In the genomic region with DNA sequence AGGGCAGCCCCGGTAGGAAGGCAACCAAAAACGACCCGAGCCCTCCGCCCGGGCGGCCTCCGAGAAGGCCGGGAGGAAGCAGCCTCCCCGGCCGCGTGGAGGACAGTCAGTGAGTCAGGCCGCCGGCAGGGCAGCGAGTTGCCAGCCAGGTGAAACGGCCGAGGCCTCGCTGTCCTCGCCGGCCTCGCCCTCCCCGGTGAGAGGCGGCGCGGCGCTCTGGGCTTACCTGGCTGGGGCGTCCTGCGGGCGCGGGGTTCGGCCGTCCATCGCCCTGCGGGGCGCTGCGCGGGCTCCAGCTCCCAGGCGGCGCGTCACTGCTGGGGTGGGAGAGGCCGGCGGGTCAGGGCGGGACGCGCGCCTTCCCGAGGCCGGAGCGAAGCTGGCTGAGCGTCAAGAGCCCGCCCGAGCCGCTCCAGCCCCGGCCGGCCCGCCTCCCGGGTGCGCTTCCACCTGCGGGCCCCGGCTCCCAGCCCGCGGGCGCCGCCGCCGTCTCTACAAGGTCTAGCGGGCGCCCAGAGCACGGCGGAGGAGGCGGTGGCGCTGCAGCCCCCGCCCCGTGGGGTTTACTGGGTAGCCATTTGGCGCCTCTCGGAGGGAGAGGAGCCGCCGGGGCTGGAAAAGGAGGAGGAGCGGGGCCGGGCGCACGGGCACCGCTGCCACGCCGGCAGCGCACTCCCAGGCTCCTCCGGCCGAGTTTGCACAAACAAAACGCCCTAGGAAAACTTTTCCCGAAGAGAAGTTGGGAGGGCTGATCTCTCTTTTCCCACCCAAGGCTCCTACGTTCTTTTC, we compare ENCODE assay signal across 8 cellular contexts. TPM values are rescaled to one million over a fixed set of nuclear protein-coding genes. Genes with fewer than 3 reads are reported as not detected.
DNase-seq lines count a peak whose midpoint lies in the region; ATAC-seq and TF ChIP-seq lines count a peak whose summit lies in the region.

No MANE protein-coding gene starts in this region.

- H2AFZ ChIP-seq in Karpas-422 (ENCODE audit: low read length) (peak overlapping the region; percentile 78; the same call in 1 of the 2 replicates), SU-DHL-6 (ENCODE audit: low read depth, low read length, severe bottlenecking) (peak overlapping the region; percentile 64)

- no peaks in the 10 kb centered on the region for H3K36me3 Mint-ChIP-seq in stimulated activated effector memory CD8-positive, alpha-beta T cell treated with anti-CD3 and anti-CD28 coated beads, Interleukin-12 subunit alpha, Interleukin-12 subunit beta, amount 100 ng/mL, for 72 hours

- H3K27ac Mint-ChIP-seq in stimulated activated effector memory CD8-positive, alpha-beta T cell treated with anti-CD3 and anti-CD28 coated beads, Interleukin-12 subunit alpha, Interleukin-12 subunit beta, amount 100 ng/mL, for 72 hours = no peak overlapping the region

- ATAC-seq in left lung = peak; percentile 67
- ATAC-seq in stimulated activated effector memory CD8-positive, alpha-beta T cell treated with anti-CD3 and anti-CD28 coated beads, Interleukin-12 subunit alpha, Interleukin-12 subunit beta, amount 100 ng/mL, for 72 hours = peak; percentile 76

- peaks cover 6% of the 10 kb centered on the region for H3K27me3 ChIP-seq in Karpas-422 (ENCODE audit: low read length)
- H3K27me3 ChIP-seq in SU-DHL-6 (ENCODE audit: low read length) = no peaks in the 10 kb centered on the region
- H3K27me3 ChIP-seq in left lung = peaks cover 0 to 16% of the 10 kb centered on the region in 2 donors

- intact Hi-C loops in left lung (cut with DNase I) = no loop called here

- H3K9me3 ChIP-seq in Karpas-422 (ENCODE audit: low read length) (no peaks in the 10 kb centered on the region), SU-DHL-6 (ENCODE audit: insufficient read depth, low read length) (no peaks in the 10 kb centered on the region), left lung (no peaks in the 10 kb centered on the region)

- TF ChIP-seq CTCF in SU-DHL-6 (IDR thresholded peaks at IDR 0.05; ENCODE audit: insufficient read depth, low read length, poor library complexity, severe bottlenecking) = no peak
- TF ChIP-seq CTCF in left lung (IDR thresholded peaks at IDR 0.05) = no peak

- no peaks in the 10 kb centered on the region for H3K9me3 Mint-ChIP-seq in stimulated activated effector memory CD8-positive, alpha-beta T cell treated with anti-CD3 and anti-CD28 coated beads, Interleukin-12 subunit alpha, Interleukin-12 subunit beta, amount 100 ng/mL, for 72 hours

- H3K4me2 ChIP-seq in Karpas-422 (ENCODE audit: low read depth, low read length, poor library complexity, severe bottlenecking) (peak overlapping the region; percentile 82), SU-DHL-6 (ENCODE audit: low read depth, low read length, poor library complexity, severe bottlenecking) (peak overlapping the region; percentile 56)

- no peaks in the 10 kb centered on the region for H3F3A ChIP-seq in SU-DHL-6 (ENCODE audit: insufficient read depth)

- H3K4me3 ChIP-seq in Karpas-422 (ENCODE audit: low read length) (peak overlapping the region; percentile 71), SU-DHL-6 (ENCODE audit: insufficient read depth, low read length, poor library complexity, severe bottlenecking) (peak overlapping the region; percentile 40), left lung (peak overlapping the region; percentile 73 to 80)

- H3K9me2 ChIP-seq in Karpas-422 (replicated peaks; ENCODE audit: insufficient read depth, low read length) (no peaks in the 10 kb centered on the region), SU-DHL-6 (replicated peaks; ENCODE audit: insufficient read depth, low read length) (no peaks in the 10 kb centered on the region)

- H3K4me1 ChIP-seq in Karpas-422 (ENCODE audit: low read length) = peaks cover 9% of the 10 kb centered on the region
- H3K4me1 ChIP-seq in left lung = peaks cover 7 to 35% of the 10 kb centered on the region in 2 donors

- no peaks in the 10 kb centered on the region for H3K4me1 Mint-ChIP-seq in stimulated activated effector memory CD8-positive, alpha-beta T cell treated with anti-CD3 and anti-CD28 coated beads, Interleukin-12 subunit alpha, Interleukin-12 subunit beta, amount 100 ng/mL, for 72 hours

- H3K36me3 ChIP-seq in Karpas-422 (ENCODE audit: insufficient read depth, low read length) (no peaks in the 10 kb centered on the region), SU-DHL-6 (ENCODE audit: low read length) (no peaks in the 10 kb centered on the region), left lung (no peaks in the 10 kb centered on the region)

- H3K27ac ChIP-seq in Karpas-422 (ENCODE audit: low read length) (no peak overlapping the region), SU-DHL-6 (ENCODE audit: low read depth, low read length) (no peak overlapping the region), left lung (peak overlapping the region; percentile 89 to 99)

- peak overlapping the region; percentile 55 for H3K4me3 Mint-ChIP-seq in stimulated activated effector memory CD8-positive, alpha-beta T cell treated with anti-CD3 and anti-CD28 coated beads, Interleukin-12 subunit alpha, Interleukin-12 subunit beta, amount 100 ng/mL, for 72 hours

- H4K20me1 ChIP-seq in Karpas-422 (ENCODE audit: insufficient read depth, low read depth, low read length) = no peaks in the 10 kb centered on the region
- no peaks in the 10 kb centered on the region for H4K20me1 ChIP-seq in SU-DHL-6 (ENCODE audit: low read depth, low read length)

- peak overlapping the region; percentile 47 for H3K9ac ChIP-seq in Karpas-422 (ENCODE audit: low read length)
- peak overlapping the region; percentile 16; the same call in 1 of the 2 replicates for H3K9ac ChIP-seq in SU-DHL-6 (ENCODE audit: low read length)

- DNase-seq in NOMO-1 (lab: John Stamatoyannopoulos, UW; ENCODE audit: unreplicated experiment in 2 of 2) (peak; percentile 23 to 48), NOMO-1 treated with DMSO at 0.1 percent for 48 hours (lab: John Stamatoyannopoulos, UW; ENCODE audit: unreplicated experiment) (no peak), H4 (ENCODE audit: low spot score) (peak; percentile 55), Karpas-422 (peak; percentile 44), dermis blood vessel endothelial cell (peak; percentile 85), left lung (peak; percentile 67 to 92)
- DNase-seq in stimulated activated effector memory CD8-positive, alpha-beta T cell treated with anti-CD3 and anti-CD28 coated beads, Interleukin-12 subunit alpha, Interleukin-12 subunit beta, amount 100 ng/mL, for 72 hours (ENCODE audit: low spot score in 2 of 2) = no peak

- H3K79me2 ChIP-seq in Karpas-422 (ENCODE audit: low read length) = no peaks in the 10 kb centered on the region
- H3K79me2 ChIP-seq in SU-DHL-6 (ENCODE audit: insufficient read depth, low read length) = no peaks in the 10 kb centered on the region

RNA-seq across cellular contexts. Expression of a gene that starts 0.5 kb away (rescaled TPM):
- 5.0 and 15.8 TPM in 2 replicates for total RNA-seq in H4 (2014; rRNA removed; shearing (Covaris generic))
- 0.04 TPM in 1 of 2 replicates, not detected in the other for total RNA-seq in Karpas-422 (2014; rRNA removed; shearing (Covaris generic); ENCODE audit: low replicate concordance)
- total RNA-seq in dermis blood vessel endothelial cell (4.6 and 7.8 TPM in 2 replicates), left lung (10 to 100 TPM; 65.0 to 74.8 TPM)

Comparison
In these comparisons a context has a peak if more than half of its experiments do, and no peak if none do; other contexts are left out.
1. DNase-seq: peak in NOMO-1 (2 of 2), H4 (single experiment), Karpas-422 (single experiment), dermis blood vessel endothelial cell (single experiment) and left lung (2 of 2); none in NOMO-1 treated with DMSO at 0.1 percent for 48 hours (single experiment) and stimulated activated effector memory CD8-positive, alpha-beta T cell treated with anti-CD3 and anti-CD28 coated beads, Interleukin-12 subunit alpha, Interleukin-12 subunit beta, amount 100 ng/mL, for 72 hours (0 of 2).
2. H3K27ac ChIP-seq: peak in left lung (2 of 2); none in Karpas-422 (single experiment) and SU-DHL-6 (single experiment).
3. Peak in every context shown above with its lines, with median percentiles within 50 percentile points of each other: H3K4me3 ChIP-seq.